In genomic region chr17:78704594-78704993, GRCh38 we compare ENCODE assay signal across 23 cellular contexts.
DNase-seq lines count a peak whose midpoint lies in the region; ATAC-seq, FAIRE-seq and TF ChIP-seq lines count a peak whose summit lies in the region.
"Had no signal": no experiment of that assay in that cellular context is flagged by ENCODE, and none has a peak within 500 bp of the region (broad histone marks: within the 10 kb centered on the region; RNA-seq: fewer than 3 reads in every experiment).

No MANE protein-coding gene starts in this region.

- H3K79me2 ChIP-seq in MM.1S (ENCODE audit: low read length): peaks cover 85% of the 10 kb centered on the region
- peaks cover 61% of the 10 kb centered on the region for H3K79me2 ChIP-seq in GM12878 (ENCODE audit: control insufficient read depth, insufficient read depth, low read length)

- H3K36me3 ChIP-seq in MM.1S (replicated peaks; ENCODE audit: insufficient read depth, low read length): peaks cover 40% of the 10 kb centered on the region
- H3K36me3 ChIP-seq in GM12878 (ENCODE audit: control insufficient read depth in 2 of 2, insufficient read depth in 2 of 2, low read length in 1 of 2): peaks cover 22 to 47% of the 10 kb centered on the region in 2 experiments
- peaks cover 12 to 84% of the 10 kb centered on the region in 2 donors for H3K36me3 ChIP-seq in psoas muscle (ENCODE audit: insufficient read depth in 1 of 2, low read depth in 1 of 2)
- peaks cover 0 to 95% of the 10 kb centered on the region in 2 donors for H3K36me3 ChIP-seq in left lung

- ATAC-seq in GM12878 (no peak), psoas muscle (no peak), left lung (no peak), HG03108 (IDR thresholded peaks at IDR 0.05; ENCODE audit: unreplicated experiment) (no peak)
- ATAC-seq: HepG2 had no signal

- in situ Hi-C loops in GM12878 (cut with MboI): no loop called here

- DNase-seq in activated naive CD4-positive, alpha-beta T cell (lab: John Stamatoyannopoulos, UW): no peak
- DNase-seq in MM.1S: no peak
- DNase-seq in GM12878 (ENCODE audit: low read depth, low spot score): no peak
- DNase-seq in psoas muscle: no peak
- no peak for DNase-seq in NCI-H1092 treated with DMSO at 0.1 percent for 48 hours (lab: John Stamatoyannopoulos, UW)
- DNase-seq in left lung: no peak
- DNase-seq: amniotic stem cell; COR-L47; DMS79 treated with DMSO at 0.1 percent for 48 hours; glutamatergic neuron; mesenchymal stem cell; NCI-H1048; NCI-H187; NCI-H526; stimulated activated CD4-positive, alpha-beta T cell treated with anti-CD3 and anti-CD28 coated beads, Interleukin-1b, Interleukin-23, amount 100 ng/mL, for 48 hours; testis had no signal

- H3K4me3 Mint-ChIP-seq in activated naive CD4-positive, alpha-beta T cell treated with anti-CD3 and anti-CD28 coated beads, Interleukin-2, amount 50 U/mL, for 24 hours: no peak overlapping the region
- H3K4me3 Mint-ChIP-seq: T-helper 1 cell treated with Interleukin-12 subunit alpha and Interleukin-12 subunit beta and Interleukin-4 antibody, amounts not matched to agents 30 μg/mL and 1 μg/mL, for 36 hours had no signal

- no peak for TF ChIP-seq POLR2A in GM12878 (IDR thresholded peaks at IDR 0.05; ENCODE audit: low read depth, low read length)

- TF ChIP-seq CTCF in MM.1S (IDR thresholded peaks at IDR 0.05; ENCODE audit: low read length) (no peak), GM12878 (IDR thresholded peaks at IDR 0.05 in 2 of 3, conservative IDR thresholded peaks at IDR 0.05 in 1 of 3; ENCODE audit: control insufficient read depth in 2 of 3, extremely low read depth in 1 of 3, insufficient read depth in 1 of 3, low read depth in 3 of 3, low read length in 3 of 3) (no peak), psoas muscle (IDR thresholded peaks at IDR 0.05) (no peak), left lung (IDR thresholded peaks at IDR 0.05) (no peak)

- intact Hi-C loops in GM12878 (cut with micrococcal nuclease; ENCODE audit: unreplicated experiment): no loop called here
- intact Hi-C loops in psoas muscle (cut with DNase I): no loop called here
- intact Hi-C loops in left lung (cut with DNase I): loop anchor here in 1 of 2 donors (10.0 kb wide), 1 partner anchor 210 kb away; no protein-coding TSS in a partner anchor

- BruUV-seq in GM12878 (replicated peaks; lab: Mats Ljungman, UMichigan): no TSS peak

- H3K27ac Mint-ChIP-seq in activated naive CD4-positive, alpha-beta T cell treated with anti-CD3 and anti-CD28 coated beads, Interleukin-2, amount 50 U/mL, for 24 hours: peak overlapping the region; percentile 35
- H3K27ac Mint-ChIP-seq: T-helper 1 cell treated with Interleukin-12 subunit alpha and Interleukin-12 subunit beta and Interleukin-4 antibody, amounts not matched to agents 30 μg/mL and 1 μg/mL, for 36 hours had no signal

- peaks cover 18% of the 10 kb centered on the region for H3K36me3 Mint-ChIP-seq in activated naive CD4-positive, alpha-beta T cell treated with anti-CD3 and anti-CD28 coated beads, Interleukin-2, amount 50 U/mL, for 24 hours

- H3K27me3 ChIP-seq in MM.1S (replicated peaks; ENCODE audit: insufficient read depth, low read length) (no peaks in the 10 kb centered on the region), GM12878 (replicated peaks in 1 of 2; ENCODE audit: control insufficient read depth in 2 of 2, insufficient read depth in 2 of 2, low read length in 1 of 2) (no peaks in the 10 kb centered on the region), psoas muscle (ENCODE audit: insufficient read depth in 3 of 3, low read length in 2 of 3) (no peaks in the 10 kb centered on the region), left lung (no peaks in the 10 kb centered on the region)
- H3K27me3 ChIP-seq: BLaER1, testis had no signal

- H4K20me1 ChIP-seq in MM.1S (ENCODE audit: insufficient read depth, low read length): peaks cover 19% of the 10 kb centered on the region
- no peaks in the 10 kb centered on the region for H4K20me1 ChIP-seq in GM12878 (ENCODE audit: control insufficient read depth, insufficient read depth)
- H4K20me1 ChIP-seq: BLaER1 had no signal

- H3K9ac ChIP-seq in MM.1S (ENCODE audit: low read length) (no peak overlapping the region), GM12878 (ENCODE audit: control insufficient read depth, insufficient read depth, low read length) (no peak overlapping the region)
- H3K9ac ChIP-seq: BLaER1 had no signal

- no peaks in the 10 kb centered on the region for H3K27me3 Mint-ChIP-seq in activated naive CD4-positive, alpha-beta T cell treated with anti-CD3 and anti-CD28 coated beads, Interleukin-2, amount 50 U/mL, for 24 hours

- no peak for TF ChIP-seq RAD21 in GM12878 (IDR thresholded peaks at IDR 0.05; ENCODE audit: insufficient read depth, low read depth, low read length)

- WGBS in GM12878 (ENCODE audit: insufficient coverage, insufficient replicate concordance, low lambda C conversion rate, missing lambda C conversion rate): 96% methylated on average over 3 of the region's 3 CpGs
- WGBS in psoas muscle, 3 donors: 93 to 99% (median 99%) methylated on average over 3 of the region's 3 CpGs

- SMC1A ChIA-PET in GM12878 (lab: Charles Lee; ENCODE audit: uncharacterized antibody, unreplicated experiment): interaction anchor here (1.2 to 16.2 kb wide), 4 partner anchors 9 to 207 kb away, joined by 3 to 490 read pairs (median 52); no protein-coding TSS in a partner anchor

- no peaks in the 10 kb centered on the region for H3K9me3 Mint-ChIP-seq in activated naive CD4-positive, alpha-beta T cell treated with anti-CD3 and anti-CD28 coated beads, Interleukin-2, amount 50 U/mL, for 24 hours
- H3K9me3 Mint-ChIP-seq: T-helper 1 cell treated with Interleukin-12 subunit alpha and Interleukin-12 subunit beta and Interleukin-4 antibody, amounts not matched to agents 30 μg/mL and 1 μg/mL, for 36 hours had no signal

- CTCF ChIA-PET in GM12878 (lab: Yijun Ruan, JAX): interaction anchor here (1.5 to 7.8 kb wide), 2 partner anchors 9 to 30 kb away, joined by 8 to 85 read pairs; no protein-coding TSS in a partner anchor

- peaks cover 10% of the 10 kb centered on the region for H3F3A ChIP-seq in MM.1S (ENCODE audit: insufficient read depth, low read length)

- RAD21 ChIA-PET in GM12878 (lab: Charles Lee; ENCODE audit: unreplicated experiment): interaction anchor here (0.7 to 20.7 kb wide), 4 partner anchors 17 to 312 kb away, joined by 3 to 537 read pairs (median 6); no protein-coding TSS in a partner anchor

- no peak overlapping the region for H2AFZ ChIP-seq in MM.1S (ENCODE audit: low read length)
- no peak overlapping the region for H2AFZ ChIP-seq in GM12878 (ENCODE audit: control insufficient read depth, low read depth, low read length)

- peaks cover 34% of the 10 kb centered on the region for H3K4me1 Mint-ChIP-seq in activated naive CD4-positive, alpha-beta T cell treated with anti-CD3 and anti-CD28 coated beads, Interleukin-2, amount 50 U/mL, for 24 hours

- no peak for FAIRE-seq in GM12878 (lab: Jason Lieb, UNC)
- FAIRE-seq: HepG2, RCC 7860 had no signal

- H3K4me2 ChIP-seq in MM.1S (ENCODE audit: low read depth, low read length) (no peak overlapping the region), GM12878 (ENCODE audit: control insufficient read depth, insufficient read depth) (no peak overlapping the region)
- H3K4me2 ChIP-seq: BLaER1 had no signal

- POLR2A ChIA-PET in GM12878 (lab: Charles Lee): interaction anchor here (0.8 to 1.2 kb wide), 2 partner anchors 8 to 11 kb away, joined by 3 to 4 read pairs; no protein-coding TSS in a partner anchor

- H3K4me3 ChIP-seq in MM.1S (ENCODE audit: low read length): no peak overlapping the region
- no peak overlapping the region for H3K4me3 ChIP-seq in GM12878
- H3K4me3 ChIP-seq in psoas muscle: no peak overlapping the region
- no peak overlapping the region for H3K4me3 ChIP-seq in left lung
- H3K4me3 ChIP-seq: BLaER1, skin epidermis, testis had no signal

- H3K9me3 ChIP-seq in MM.1S (replicated peaks; ENCODE audit: insufficient read depth, low read length) (no peaks in the 10 kb centered on the region), GM12878 (replicated peaks; ENCODE audit: control insufficient read depth, insufficient read depth, low read length) (no peaks in the 10 kb centered on the region), psoas muscle (no peaks in the 10 kb centered on the region), left lung (no peaks in the 10 kb centered on the region)
- H3K9me3 ChIP-seq: BLaER1, testis had no signal

- H3K27ac ChIP-seq in MM.1S (ENCODE audit: low read length) (0 out of 2 replicates have a peak overlapping the region, but pooled peaks have one; percentile 9), GM12878 (ENCODE audit: control insufficient read depth, insufficient read depth) (peak overlapping the region; percentile 99), psoas muscle (peak overlapping the region; percentile 1), left lung (no peak overlapping the region)
- H3K27ac ChIP-seq: BLaER1, testis had no signal

- TF ChIP-seq EP300 in GM12878 (IDR thresholded peaks at IDR 0.05; ENCODE audit: borderline replicate concordance in 1 of 2, control insufficient read depth in 1 of 2, low read depth in 2 of 2, low read length in 2 of 2): no peak

- H3K4me1 ChIP-seq in MM.1S (ENCODE audit: low read length): peaks cover 28% of the 10 kb centered on the region
- peaks cover 47% of the 10 kb centered on the region for H3K4me1 ChIP-seq in GM12878 (ENCODE audit: control insufficient read depth, insufficient read depth, low read length)
- H3K4me1 ChIP-seq in psoas muscle: peaks cover 17% of the 10 kb centered on the region
- peaks cover 10 to 18% of the 10 kb centered on the region in 2 donors for H3K4me1 ChIP-seq in left lung
- H3K4me1 ChIP-seq: testis had no signal

- H3K9me2 ChIP-seq in MM.1S (replicated peaks; ENCODE audit: insufficient read depth, low read length): no peaks in the 10 kb centered on the region

TF ChIP-seq in GM12878, 131 proteins besides CTCF, POLR2A, EP300 and RAD21 (continues in another document):
- TF ChIP-seq ZNF217 (IDR thresholded peaks at IDR 0.05) (no peak), MTA2 (IDR thresholded peaks at IDR 0.05; ENCODE audit: low read depth) (no peak), KAT2A (conservative IDR thresholded peaks at IDR 0.05; ENCODE audit: control insufficient read depth, low read depth, low read length) (no peak), ETV6 (conservative IDR thresholded peaks at IDR 0.05 in 1 of 2, IDR thresholded peaks at IDR 0.05 in 1 of 2; ENCODE audit: borderline replicate concordance in 1 of 2, low read depth in 1 of 2) (no peak), LARP7 (IDR thresholded peaks at IDR 0.05) (no peak), RUNX3 (IDR thresholded peaks at IDR 0.05; ENCODE audit: low read length) (no peak), POLR2AphosphoS2 (IDR thresholded peaks at IDR 0.05; ENCODE audit: low read depth, low read length) (no peak), ASH2L (IDR thresholded peaks at IDR 0.05; ENCODE audit: borderline replicate concordance, low read depth) (no peak), HDAC6 (IDR thresholded peaks at IDR 0.05; ENCODE audit: unreplicated experiment) (no peak)
- TF ChIP-seq, protein P1, sequence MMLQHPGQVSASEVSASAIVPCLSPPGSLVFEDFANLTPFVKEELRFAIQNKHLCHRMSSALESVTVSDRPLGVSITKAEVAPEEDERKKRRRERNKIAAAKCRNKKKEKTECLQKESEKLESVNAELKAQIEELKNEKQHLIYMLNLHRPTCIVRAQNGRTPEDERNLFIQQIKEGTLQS (IDR thresholded peaks at IDR 0.05; ENCODE audit: borderline replicate concordance, extremely low read depth, low read depth, low read length): no peak

Comparison
In these comparisons a context has a peak if more than half of its experiments do, and no peak if none do; other contexts are left out.
1. H3K27ac ChIP-seq: peak in MM.1S (single experiment), GM12878 (single experiment) and psoas muscle (single experiment); none in left lung (0 of 2).